ENCODE assay signal across 19 cellular contexts in the genomic region with DNA sequence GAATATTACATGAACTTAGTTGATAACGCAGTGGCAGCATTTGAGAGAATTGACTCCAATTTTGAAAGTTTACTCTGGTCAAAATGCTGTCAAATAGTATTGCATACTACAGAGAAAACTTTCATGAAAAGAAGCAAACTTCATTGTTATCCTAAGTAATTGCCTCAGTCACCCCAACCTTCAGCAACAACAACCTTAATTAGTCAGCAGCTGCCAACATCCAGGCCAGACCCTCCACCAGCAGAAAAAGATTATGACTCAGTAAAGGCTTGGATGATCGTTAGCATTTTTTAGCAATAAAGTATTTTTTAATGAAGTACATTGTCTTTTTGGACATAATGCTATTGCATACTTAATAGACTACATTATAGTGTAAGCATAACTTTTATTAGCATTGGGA. TPM values are rescaled to one million over a fixed set of nuclear protein-coding genes. Genes with fewer than 3 reads are reported as not detected.
DNase-seq lines count a peak whose midpoint lies in the region; FAIRE-seq and TF ChIP-seq lines count a peak whose summit lies in the region.
"Had no signal": no experiment of that assay in that cellular context is flagged by ENCODE, and none has a peak within 500 bp of the region (broad histone marks: within the 10 kb centered on the region; RNA-seq: fewer than 3 reads in every experiment).

No MANE protein-coding gene starts in this region.

- no peaks in the 10 kb centered on the region for H3K4me1 ChIP-seq in astrocyte (ENCODE audit: insufficient read depth, low read length)
- H3K4me1 ChIP-seq: Caco-2 had no signal

- TF ChIP-seq CTCF in astrocyte (IDR thresholded peaks at IDR 0.05; ENCODE audit: insufficient read depth, low read depth, low read length) (no peak), fibroblast of mammary gland (conservative IDR thresholded peaks at IDR 0.05; ENCODE audit: control insufficient read depth, insufficient read depth, low read depth, low read length) (no peak)

- no peaks in the 10 kb centered on the region for H3K9me3 ChIP-seq in astrocyte (ENCODE audit: insufficient read depth, low read depth, low read length)
- H3K9me3 ChIP-seq: Caco-2 had no signal

- H3K4me3 Mint-ChIP-seq in astrocyte (ENCODE audit: unreplicated experiment): no peak overlapping the region
- no peak overlapping the region for H3K4me3 Mint-ChIP-seq in T-helper 2 cell treated with Interferon-gamma antibody and Interleukin-4, amounts not matched to agents 5 μg/mL and 100 μg/mL, for 36 hours
- H3K4me3 Mint-ChIP-seq: B cell; CD4-positive, CD25-positive, alpha-beta regulatory T cell; CD8-positive, alpha-beta T cell had no signal

- no peak overlapping the region for H3K27ac ChIP-seq in astrocyte (ENCODE audit: low read depth, low read length)
- H3K27ac ChIP-seq: BLaER1, C4-2B had no signal

- H2AFZ ChIP-seq in astrocyte (ENCODE audit: low read depth, low read length): no peak overlapping the region

- no peaks in the 10 kb centered on the region for H3K27me3 ChIP-seq in astrocyte (ENCODE audit: insufficient read depth, low read length)
- H3K27me3 ChIP-seq: BLaER1 had no signal

- H3K27ac Mint-ChIP-seq in astrocyte (ENCODE audit: unreplicated experiment): no peak overlapping the region
- no peak overlapping the region for H3K27ac Mint-ChIP-seq in T-helper 2 cell treated with Interferon-gamma antibody and Interleukin-4, amounts not matched to agents 5 μg/mL and 100 μg/mL, for 36 hours
- H3K27ac Mint-ChIP-seq: B cell; CD4-positive, CD25-positive, alpha-beta regulatory T cell; CD8-positive, alpha-beta T cell had no signal

- no peaks in the 10 kb centered on the region for H3K36me3 ChIP-seq in astrocyte (ENCODE audit: insufficient read depth, low read length)
- H3K36me3 ChIP-seq: BLaER1 had no signal

- DNase-seq in EL (peak; percentile 12), astrocyte (ENCODE audit: low read depth) (peak; percentile 41), fibroblast of mammary gland (ENCODE audit: low read depth) (peak; percentile 22), 8988T (no peak)
- DNase-seq in activated CD4-positive, alpha-beta T cell treated with anti-CD3 and anti-CD28 coated beads, Interleukin-2, amount 50 U/mL, for 4 hours: no peak
- no peak for DNase-seq in T-helper 2 cell treated with Interferon-gamma antibody and Interleukin-4, amounts not matched to agents 5 μg/mL and 100 μg/mL, for 36 hours (ENCODE audit: low spot score)
- DNase-seq: Caco-2; CD4-positive, CD25-positive, alpha-beta regulatory T cell; CD8-positive, alpha-beta T cell; DMS153; DND-41; GDM1; H7; HCEC 1CT had no signal

- peaks cover 4% of the 10 kb centered on the region for H3K9me3 Mint-ChIP-seq in astrocyte (ENCODE audit: unreplicated experiment)
- H3K9me3 Mint-ChIP-seq in T-helper 2 cell treated with Interferon-gamma antibody and Interleukin-4, amounts not matched to agents 5 μg/mL and 100 μg/mL, for 36 hours: no peaks in the 10 kb centered on the region
- H3K9me3 Mint-ChIP-seq: CD8-positive, alpha-beta T cell had no signal

- no peaks in the 10 kb centered on the region for H3K27me3 Mint-ChIP-seq in astrocyte (ENCODE audit: low read depth, unreplicated experiment)
- H3K27me3 Mint-ChIP-seq in T-helper 2 cell treated with Interferon-gamma antibody and Interleukin-4, amounts not matched to agents 5 μg/mL and 100 μg/mL, for 36 hours (ENCODE audit: low read depth): peaks cover 22% of the 10 kb centered on the region

- H4K20me1 ChIP-seq in astrocyte (ENCODE audit: insufficient read depth, low read length): no peaks in the 10 kb centered on the region
- H4K20me1 ChIP-seq: BLaER1 had no signal

- H3K36me3 Mint-ChIP-seq in astrocyte (ENCODE audit: low read depth, unreplicated experiment): no peaks in the 10 kb centered on the region
- H3K36me3 Mint-ChIP-seq in T-helper 2 cell treated with Interferon-gamma antibody and Interleukin-4, amounts not matched to agents 5 μg/mL and 100 μg/mL, for 36 hours (ENCODE audit: low read depth): no peaks in the 10 kb centered on the region
- H3K36me3 Mint-ChIP-seq: CD4-positive, CD25-positive, alpha-beta regulatory T cell; CD8-positive, alpha-beta T cell had no signal

- H3K4me1 Mint-ChIP-seq in astrocyte (ENCODE audit: low read depth, unreplicated experiment): peaks cover 17% of the 10 kb centered on the region
- no peaks in the 10 kb centered on the region for H3K4me1 Mint-ChIP-seq in T-helper 2 cell treated with Interferon-gamma antibody and Interleukin-4, amounts not matched to agents 5 μg/mL and 100 μg/mL, for 36 hours (ENCODE audit: low read depth)
- H3K4me1 Mint-ChIP-seq: B cell; CD4-positive, CD25-positive, alpha-beta regulatory T cell had no signal

- H3K79me2 ChIP-seq in astrocyte (ENCODE audit: insufficient read depth, low read length): no peaks in the 10 kb centered on the region

- no peak overlapping the region for H3K4me3 ChIP-seq in astrocyte (ENCODE audit: insufficient read depth, low read depth, low read length)
- H3K4me3 ChIP-seq in fibroblast of mammary gland (ENCODE audit: control insufficient read depth, low read depth, low read length): no peak overlapping the region
- H3K4me3 ChIP-seq: BLaER1 had no signal

- no peak overlapping the region for H3K4me2 ChIP-seq in astrocyte (ENCODE audit: low read length)
- H3K4me2 ChIP-seq: BLaER1 had no signal

- FAIRE-seq in astrocyte (lab: Jason Lieb, UNC): no peak
- FAIRE-seq: GM12891, H1 had no signal

- no peak overlapping the region for H3K9ac ChIP-seq in astrocyte (ENCODE audit: low read length)
- H3K9ac ChIP-seq: BLaER1 had no signal

RNA-seq across cellular contexts. Expression of gene SPDL1, which starts 40.8 kb away (rescaled TPM):
- total RNA-seq in astrocyte: 20.2 and 27.0 TPM in 2 replicates

Comparison
In these comparisons a context has a peak if more than half of its experiments do, and no peak if none do; other contexts are left out.
1. DNase-seq: peak in EL (single experiment), astrocyte (single experiment) and fibroblast of mammary gland (single experiment); none in activated CD4-positive, alpha-beta T cell treated with anti-CD3 and anti-CD28 coated beads, Interleukin-2, amount 50 U/mL, for 4 hours (0 of 2), T-helper 2 cell treated with Interferon-gamma antibody and Interleukin-4, amounts not matched to agents 5 μg/mL and 100 μg/mL, for 36 hours (single experiment) and 8988T (single experiment).